In genomic region chr5:59301727-59302126, GRCh38 we compare ENCODE assay signal across 1 cellular context.
TF ChIP-seq lines count a peak whose summit lies in the region.

No MANE protein-coding gene starts in this region.

TF ChIP-seq in GM23338, 12 proteins besides CTCF, POLR2A, EP300 and RAD21 (continued from another document):
- TF ChIP-seq NANOG (IDR thresholded peaks at IDR 0.05; ENCODE audit: borderline replicate concordance) (no peak), REST (IDR thresholded peaks at IDR 0.05; ENCODE audit: unreplicated experiment) (no peak), JUNB (IDR thresholded peaks at IDR 0.05; ENCODE audit: unreplicated experiment) (no peak)
TF ChIP-seq in GM23338: peak in this region for 0.
